1 cellular context compared by ENCODE assay signal in genomic region chr5:1245901-1246576, GRCh38.
TF ChIP-seq lines count a peak whose summit lies in the region.

No MANE protein-coding gene starts in this region.

TF ChIP-seq in SK-N-SH treated with all-trans-retinoic acid at 6 μM for 48 hours, 23 proteins besides CTCF, POLR2A, EP300 and RAD21 (continued from another document):
- TF ChIP-seq POU6F1 (CRISPR knock-in tag; IDR thresholded peaks at IDR 0.05; ENCODE audit: borderline replicate concordance, low read depth): no peak
- no peak for TF ChIP-seq TSHZ2 (CRISPR knock-in tag; IDR thresholded peaks at IDR 0.05)
- no peak for TF ChIP-seq ZNF8 (CRISPR knock-in tag; IDR thresholded peaks at IDR 0.05)
- no peak for TF ChIP-seq ARNTL (CRISPR knock-in tag; IDR thresholded peaks at IDR 0.05; ENCODE audit: borderline replicate concordance, low read depth)
- TF ChIP-seq ISL1 (CRISPR knock-in tag; IDR thresholded peaks at IDR 0.05): no peak
- no peak for TF ChIP-seq PATZ1 (CRISPR knock-in tag; IDR thresholded peaks at IDR 0.05; ENCODE audit: borderline replicate concordance)
